22 cellular contexts compared by ENCODE assay signal in the genomic region with DNA sequence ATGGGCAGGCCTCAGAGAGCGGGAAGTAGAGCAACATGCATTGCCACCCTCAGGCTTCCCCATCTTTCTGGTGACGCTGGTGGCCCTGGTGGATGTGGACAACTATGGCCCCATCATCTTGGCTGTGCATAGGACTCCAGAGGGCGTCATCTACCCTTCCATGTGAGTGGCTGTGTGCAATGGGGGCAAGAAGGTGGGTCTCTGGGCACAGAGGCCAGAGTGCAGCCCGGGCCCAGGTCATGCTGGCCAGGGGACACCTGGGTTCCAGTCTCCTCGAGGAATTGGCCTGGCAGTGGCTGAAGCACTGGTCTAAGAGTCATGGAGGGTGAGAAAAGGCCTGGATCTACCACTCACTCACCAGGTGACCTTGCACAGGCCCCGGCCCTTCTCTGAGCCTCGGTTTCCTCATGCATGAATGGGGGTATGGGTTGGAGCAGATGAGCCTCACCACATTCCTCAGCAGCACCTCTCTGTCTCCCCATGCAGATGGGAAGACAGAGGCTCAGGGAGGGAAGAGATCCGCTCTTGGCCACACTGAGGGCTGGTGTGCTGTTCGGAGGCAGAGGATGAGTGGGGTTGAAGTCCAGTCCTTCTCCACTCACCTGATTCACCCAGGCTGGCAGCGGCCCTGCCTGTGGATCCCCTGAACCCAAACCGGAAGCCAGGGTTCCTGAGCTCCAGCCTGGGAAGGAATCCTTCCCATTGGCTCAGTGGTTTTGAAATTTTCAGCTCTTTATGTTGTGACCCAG. TPM values are rescaled to one million over a fixed set of nuclear protein-coding genes. Genes with fewer than 3 reads are reported as not detected.
A peak's percentile ranks its signal among the peaks of the same experiment; 100 is the strongest.
DNase-seq lines count a peak whose midpoint lies in the region; ATAC-seq, FAIRE-seq and TF ChIP-seq lines count a peak whose summit lies in the region.
"Had no signal": no experiment of that assay in that cellular context is flagged by ENCODE, and none has a peak within 500 bp of the region (broad histone marks: within the 10 kb centered on the region; RNA-seq: fewer than 3 reads in every experiment).

No MANE protein-coding gene starts in this region.

- no peaks in the 10 kb centered on the region for H3K23me2 ChIP-seq in H1 (ENCODE audit: low read depth, low read length)

- no peak overlapping the region for H4K8ac ChIP-seq in H1 (ENCODE audit: extremely low read depth, insufficient read depth, low read length)

- peak; percentile 19 to 48; a peak in 3 of 4 replicates for TF ChIP-seq RAD21 in H1 (IDR thresholded peaks at IDR 0.05 in 1 of 2, conservative IDR thresholded peaks at IDR 0.05 in 1 of 2; ENCODE audit: low read depth in 2 of 2, low read length in 2 of 2)

- H2AFZ ChIP-seq in Loucy (ENCODE audit: low read length): no peak overlapping the region
- no peak overlapping the region for H2AFZ ChIP-seq in H1 (ENCODE audit: low read length)
- no peak overlapping the region for H2AFZ ChIP-seq in osteoblast (ENCODE audit: low read length)

- H3K14ac ChIP-seq in H1 (ENCODE audit: insufficient read length): no peak overlapping the region

- H3K4me3 ChIP-seq in Loucy (ENCODE audit: low read length, poor library complexity, severe bottlenecking): no peak overlapping the region
- H3K4me3 ChIP-seq in H1 (ENCODE audit: extremely low read depth in 1 of 4, insufficient read depth in 2 of 4, low read depth in 3 of 4, low read length in 4 of 4): no peak overlapping the region
- no peak overlapping the region for H3K4me3 ChIP-seq in osteoblast (ENCODE audit: insufficient read depth, low read length)
- H3K4me3 ChIP-seq: SJSA1 had no signal

- no peaks in the 10 kb centered on the region for H3F3A ChIP-seq in Loucy (ENCODE audit: low read depth)

- H3K79me2 ChIP-seq in Loucy (ENCODE audit: insufficient read depth, low read length) (no peaks in the 10 kb centered on the region), H1 (ENCODE audit: control insufficient read depth in 1 of 2, insufficient read depth in 2 of 2, low read length in 2 of 2) (no peaks in the 10 kb centered on the region), osteoblast (ENCODE audit: insufficient read depth, low read length) (no peaks in the 10 kb centered on the region)

- no peak for FAIRE-seq in H1 (lab: Jason Lieb, UNC)
- FAIRE-seq: H54, RCC 7860 had no signal

- TF ChIP-seq POLR2A in H1 (IDR thresholded peaks at IDR 0.05; ENCODE audit: control extremely low read depth in 1 of 2, low read depth in 2 of 2, low read length in 2 of 2): no peak

- H3K79me1 ChIP-seq in H1 (ENCODE audit: low read depth, low read length): no peaks in the 10 kb centered on the region

- CTCF ChIA-PET in H1 (lab: Charles Lee; ENCODE audit: partially characterized antibody): interaction anchor here (0.9 to 2.8 kb wide), 5 partner anchors 11 to 69 kb away, joined by 4 to 12 read pairs (median 6); no protein-coding TSS in a partner anchor

- no peak overlapping the region for H3K56ac ChIP-seq in H1 (replicated peaks; ENCODE audit: insufficient read length, low read depth, low read length)

- no peak overlapping the region for H2AK5ac ChIP-seq in H1 (ENCODE audit: low read depth, low read length)

- no peaks in the 10 kb centered on the region for H3K36me3 ChIP-seq in Loucy (ENCODE audit: insufficient read depth, low read length)
- no peaks in the 10 kb centered on the region for H3K36me3 ChIP-seq in H1 (ENCODE audit: control insufficient read depth in 2 of 4, insufficient read depth in 4 of 4, low read length in 3 of 4)
- no peaks in the 10 kb centered on the region for H3K36me3 ChIP-seq in osteoblast (ENCODE audit: insufficient read depth, low read length)
- H3K36me3 ChIP-seq: SJSA1 had no signal

- no peak overlapping the region for H4K5ac ChIP-seq in H1 (ENCODE audit: insufficient read length, low read depth, low read length)

- no peak overlapping the region for H3K4ac ChIP-seq in H1 (replicated peaks; ENCODE audit: insufficient read length, low read depth, low read length)

- no peak overlapping the region for H2BK5ac ChIP-seq in H1 (ENCODE audit: low read depth, low read length)

- H2BK120ac ChIP-seq in H1 (replicated peaks; ENCODE audit: low read depth, low read length): no peak overlapping the region

- H3K9me3 ChIP-seq in Loucy (ENCODE audit: insufficient read depth, low read depth, low read length) (no peaks in the 10 kb centered on the region), H1 (ENCODE audit: insufficient read depth in 2 of 2, low read depth in 1 of 2, low read length in 1 of 2) (no peaks in the 10 kb centered on the region), osteoblast (ENCODE audit: low read depth, low read length) (no peaks in the 10 kb centered on the region)
- H3K9me3 ChIP-seq: Caco-2, SJSA1 had no signal

- H3K27ac ChIP-seq in H1 (ENCODE audit: low read depth, low read length) (no peak overlapping the region), osteoblast (ENCODE audit: low read depth, low read length) (no peak overlapping the region)
- H3K27ac ChIP-seq: SJSA1 had no signal

- H3K27me3 ChIP-seq in Loucy (ENCODE audit: insufficient read depth, low read length, poor library complexity, severe bottlenecking) (no peaks in the 10 kb centered on the region), H1 (replicated peaks in 1 of 4; ENCODE audit: control insufficient read depth in 3 of 4, extremely low read depth in 1 of 4, insufficient read depth in 3 of 4, low read length in 3 of 4) (no peaks in the 10 kb centered on the region), osteoblast (ENCODE audit: insufficient read depth, low read length) (no peaks in the 10 kb centered on the region)
- H3K27me3 ChIP-seq: SJSA1 had no signal

- H3K4me1 ChIP-seq in Loucy (ENCODE audit: insufficient read depth, low read length, poor library complexity, severe bottlenecking) (peaks cover 4% of the 10 kb centered on the region), H1 (replicated peaks in 1 of 4; ENCODE audit: control insufficient read depth in 3 of 4, insufficient read depth in 4 of 4, low read length in 3 of 4) (no peaks in the 10 kb centered on the region; a peak in 1 of 7 replicates), osteoblast (ENCODE audit: insufficient read depth, low read length) (no peaks in the 10 kb centered on the region)
- H3K4me1 ChIP-seq: Caco-2, SJSA1 had no signal

- peak; percentile 8 for DNase-seq in OCI-M1 (lab: John Stamatoyannopoulos, UW)
- no peak for DNase-seq in H1 (ENCODE audit: low read depth in 1 of 2, low spot score in 2 of 2)
- DNase-seq in osteoblast (ENCODE audit: insufficient read length, low spot score, missing footprints): peak; percentile 23
- DNase-seq in GM20000 (ENCODE audit: low spot score): no peak
- DNase-seq in SKM-1 treated with dmso at 0.1 percent for 144 hours (lab: John Stamatoyannopoulos, UW; ENCODE audit: unreplicated experiment): no peak
- DNase-seq: Caco-2; CD4-positive, alpha-beta T cell; DMS 273 treated with DMSO at 0.1 percent for 48 hours; DMS79 treated with DMSO at 0.1 percent for 48 hours; MV-4-11; NCI-H1694; NCI-H2081; NCI-H2171 treated with DMSO at 0.1 percent for 48 hours; NCI-H524 treated with DMSO at 0.1 percent for 48 hours; NCI-H82 had no signal

- H3K18ac ChIP-seq in H1 (ENCODE audit: extremely low read depth, low read length): no peak overlapping the region

- POLR2A ChIA-PET in H1 (lab: Charles Lee; ENCODE audit: partially characterized antibody): interaction anchor here (1.4 kb wide), 1 partner anchor 100 kb away, joined by 3 read pairs; no protein-coding TSS in a partner anchor

- TF ChIP-seq CTCF in Loucy (conservative IDR thresholded peaks at IDR 0.05; ENCODE audit: low read length) (peak; percentile 53), H1 (IDR thresholded peaks at IDR 0.05; ENCODE audit: control extremely low read depth in 1 of 3, insufficient read depth in 1 of 3, low read depth in 1 of 3, low read length in 3 of 3) (peak in 1 of 3 experiments; percentile 4; a peak in 1 of 4 replicates), osteoblast (IDR thresholded peaks at IDR 0.05; ENCODE audit: extremely low read depth, low read depth, low read length) (no peak), GM20000 (IDR thresholded peaks at IDR 0.05; ENCODE audit: extremely low read depth, missing control alignments) (no peak)

- no peaks in the 10 kb centered on the region for H3K9me2 ChIP-seq in Loucy (replicated peaks; ENCODE audit: low read depth, low read length)

- no peak overlapping the region for H3K9ac ChIP-seq in Loucy (ENCODE audit: low read depth, low read length, poor library complexity, severe bottlenecking)
- H3K9ac ChIP-seq in H1 (replicated peaks in 1 of 4; ENCODE audit: extremely low read depth in 1 of 4, low read depth in 3 of 4, low read length in 3 of 4): no peak overlapping the region

- H4K20me1 ChIP-seq in Loucy (ENCODE audit: insufficient read depth, low read length, poor library complexity, severe bottlenecking): no peaks in the 10 kb centered on the region
- no peaks in the 10 kb centered on the region for H4K20me1 ChIP-seq in H1 (replicated peaks in 1 of 2; ENCODE audit: control insufficient read depth in 1 of 2, insufficient read depth in 2 of 2, low read length in 2 of 2)
- no peaks in the 10 kb centered on the region for H4K20me1 ChIP-seq in osteoblast (ENCODE audit: insufficient read depth, low read length)

- no peak overlapping the region for H2BK20ac ChIP-seq in H1 (ENCODE audit: low read length)

- 90% methylated on average over 11 of the region's 11 CpGs; no CpG with 5 or more reads in 1 of the 2 experiments for WGBS in H1 (ENCODE audit: extremely low coverage in 1 of 2, insufficient coverage in 1 of 2, insufficient read length in 1 of 2, insufficient replicate concordance in 2 of 2, low coverage in 1 of 2, low lambda C conversion rate in 2 of 2, missing lambda C conversion rate in 1 of 2), 2 experiments

- no peak overlapping the region for H2BK15ac ChIP-seq in H1 (ENCODE audit: low read length)

- no peak for TF ChIP-seq EP300 in H1 (IDR thresholded peaks at IDR 0.05; ENCODE audit: borderline replicate concordance in 1 of 2, low read depth in 2 of 2, low read length in 2 of 2)

- H3K23ac ChIP-seq in H1 (ENCODE audit: insufficient read length): no peak overlapping the region

- no peak overlapping the region for H4K91ac ChIP-seq in H1 (replicated peaks; ENCODE audit: insufficient read length, low read length)

- H3K4me2 ChIP-seq in Loucy (ENCODE audit: low read depth, low read length, poor library complexity, severe bottlenecking): no peak overlapping the region
- H3K4me2 ChIP-seq in H1 (ENCODE audit: insufficient read depth in 1 of 2, low read depth in 2 of 2, low read length in 2 of 2): no peak overlapping the region
- H3K4me2 ChIP-seq in osteoblast (ENCODE audit: insufficient read depth, low read length): no peak overlapping the region

- no peak for ATAC-seq in GM19351 (IDR thresholded peaks at IDR 0.05; ENCODE audit: unreplicated experiment)

- H2BK12ac ChIP-seq in H1 (ENCODE audit: low read depth, low read length): no peak overlapping the region

RNA-seq across cellular contexts. Expression of gene ADGRG3, which starts 7.2 kb away (rescaled TPM):
- 0.15 and 0.28 TPM in 2 replicates for total RNA-seq in H1 (2021; fragmentation: NEBNext Ultra II Directional; extraction: Animal tissue kit (Norgen Biotek cat#: 25700))
- 0.94 and 0.98 TPM in 2 replicates for polyA plus RNA-seq in H1 (2011; rRNA removed)
- 1.00 TPM for polyA plus RNA-seq in H1 (2011; cell fraction: cytosol; rRNA removed)
- polyA plus RNA-seq in H1 (2011; cell fraction: nucleus; rRNA removed): 0.87 TPM
- 0.64 to 1.4 TPM (median 0.87 TPM) in 4 replicates for polyA plus RNA-seq in H1 (2012, experiment 1 of 2)
- polyA plus RNA-seq in H1 (2012, experiment 2 of 2): 0.42 TPM
- 0.20 TPM for polyA plus RNA-seq in H1 (2013, experiment 1 of 2)
- polyA plus RNA-seq in H1 (2013, experiment 2 of 2): 0.52 TPM
- polyA minus RNA-seq in H1 (2011; rRNA and poly(A)+ RNA removed): 0.59 and 0.69 TPM in 2 replicates
- polyA minus RNA-seq in H1 (2011; cell fraction: cytosol; rRNA and poly(A)+ RNA removed): not detected
- 0.60 TPM for polyA minus RNA-seq in H1 (2011; cell fraction: nucleus; rRNA and poly(A)+ RNA removed)
- total RNA-seq in osteoblast: not detected in 2 replicates
- total RNA-seq: OCI-LY7, SJSA1 had no signal
- polyA plus RNA-seq: BJ had no signal

RNA-seq across cellular contexts. Expression of gene ADGRG1, which starts 32.5 kb away (rescaled TPM):
- 0.78 and 1.3 TPM in 2 replicates for total RNA-seq in H1 (2021; fragmentation: NEBNext Ultra II Directional; extraction: Animal tissue kit (Norgen Biotek cat#: 25700))
- polyA plus RNA-seq in H1 (2011; rRNA removed): 2.6 and 2.9 TPM in 2 replicates
- polyA plus RNA-seq in H1 (2011; cell fraction: cytosol; rRNA removed): 1.3 TPM
- 1.6 TPM for polyA plus RNA-seq in H1 (2011; cell fraction: nucleus; rRNA removed)
- polyA plus RNA-seq in H1 (2012, experiment 1 of 2): 0.99 to 2.2 TPM (median 1.4 TPM) in 4 replicates
- 1.4 TPM for polyA plus RNA-seq in H1 (2012, experiment 2 of 2)
- 2.8 TPM for polyA plus RNA-seq in H1 (2013, experiment 1 of 2)
- 3.7 TPM for polyA plus RNA-seq in H1 (2013, experiment 2 of 2)
- polyA minus RNA-seq in H1 (2011; rRNA and poly(A)+ RNA removed): 1.2 and 1.7 TPM in 2 replicates
- polyA minus RNA-seq in H1 (2011; cell fraction: cytosol; rRNA and poly(A)+ RNA removed): 0.81 TPM
- 3.1 TPM for polyA minus RNA-seq in H1 (2011; cell fraction: nucleus; rRNA and poly(A)+ RNA removed)
- 0.29 and 0.72 TPM in 2 replicates for total RNA-seq in osteoblast
- total RNA-seq: OCI-LY7 had no signal

RNA-seq across cellular contexts. Expression of gene DRC7, which starts 33.7 kb away (rescaled TPM):
- not detected in 2 replicates for total RNA-seq in H1 (2021; fragmentation: NEBNext Ultra II Directional; extraction: Animal tissue kit (Norgen Biotek cat#: 25700))
- polyA plus RNA-seq in H1 (2011; rRNA removed): 0.13 and 0.14 TPM in 2 replicates
- 0.16 TPM for polyA plus RNA-seq in H1 (2011; cell fraction: cytosol; rRNA removed)
- 0.27 TPM for polyA plus RNA-seq in H1 (2011; cell fraction: nucleus; rRNA removed)
- 0.23 to 0.48 TPM (median 0.27 TPM) in 3 of 4 replicates, not detected in the other for polyA plus RNA-seq in H1 (2012, experiment 1 of 2)
- not detected for polyA plus RNA-seq in H1 (2012, experiment 2 of 2)
- 0.06 TPM for polyA plus RNA-seq in H1 (2013, experiment 1 of 2)
- 0.04 TPM for polyA plus RNA-seq in H1 (2013, experiment 2 of 2)
- 0.09 TPM in 1 of 2 replicates, not detected in the other for polyA minus RNA-seq in H1 (2011; rRNA and poly(A)+ RNA removed)
- polyA minus RNA-seq in H1 (2011; cell fraction: cytosol; rRNA and poly(A)+ RNA removed): not detected
- not detected for polyA minus RNA-seq in H1 (2011; cell fraction: nucleus; rRNA and poly(A)+ RNA removed)
- not detected in 2 replicates for total RNA-seq in osteoblast
- total RNA-seq: CD4-positive, alpha-beta T cell; SJSA1 had no signal
- polyA plus RNA-seq: BJ had no signal

Comparison
In these comparisons a context has a peak if more than half of its experiments do, and no peak if none do; other contexts are left out.
1. DNase-seq: peak in OCI-M1 (single experiment) and osteoblast (single experiment); none in H1 (0 of 2), GM20000 (single experiment) and SKM-1 treated with dmso at 0.1 percent for 144 hours (single experiment).